Comparison of ENCODE assay signal across 8 cellular contexts in genomic region chr7:130901209-130901783, GRCh38.
DNase-seq lines count a peak whose midpoint lies in the region; ATAC-seq and TF ChIP-seq lines count a peak whose summit lies in the region.

No MANE protein-coding gene starts in this region.

- peak overlapping the region; percentile 7 to 59 for H3K27ac Mint-ChIP-seq in natural killer cell

- H3K9me3 Mint-ChIP-seq in natural killer cell, result no peaks in the 10 kb centered on the region

- intact Hi-C loops in natural killer cell (cut with micrococcal nuclease), result no loop called here

- TF ChIP-seq CTCF in natural killer cell (IDR thresholded peaks at IDR 0.05), result no peak

- H3K27me3 Mint-ChIP-seq in natural killer cell (ENCODE audit: low read depth in 2 of 2), result no peaks in the 10 kb centered on the region

- ATAC-seq in natural killer cell (no peak), GM21737 (IDR thresholded peaks at IDR 0.05; ENCODE audit: unreplicated experiment) (no peak), GM19395 (IDR thresholded peaks at IDR 0.05; ENCODE audit: unreplicated experiment) (no peak)

- DNase-seq in Daoy (ENCODE audit: low read depth), result peak; percentile 98
- peak; percentile 66 for DNase-seq in SK-MEL-5 (ENCODE audit: low read depth, low spot score)
- no peak for DNase-seq in natural killer cell
- DNase-seq in NCI-H1694 treated with DMSO at 0.1 percent for 48 hours (lab: John Stamatoyannopoulos, UW), result no peak
- DNase-seq in activated CD4-positive, alpha-beta T cell treated with anti-CD3 and anti-CD28 coated beads for 1 hour, result no peak

- H3K4me1 Mint-ChIP-seq in natural killer cell, result peaks cover 35 to 48% of the 10 kb centered on the region in 2 donors

- in situ Hi-C loops in SK-MEL-5 (cut with HindIII; ENCODE audit: low pct_unique_long_range_greater_than_20kb, low sequenced_read_pairs), result no loop called here

- no peaks in the 10 kb centered on the region for H3K9me3 ChIP-seq in esophagus (ENCODE audit: control insufficient read depth in 2 of 2, insufficient read depth in 1 of 2, low read depth in 1 of 2, low read length in 1 of 2)

- H3K27me3 ChIP-seq in esophagus (ENCODE audit: control insufficient read depth in 1 of 2, insufficient read depth in 2 of 2, low read length in 2 of 2), result no peaks in the 10 kb centered on the region

- H3K4me1 ChIP-seq in esophagus (ENCODE audit: control insufficient read depth in 2 of 2, insufficient read depth in 2 of 2, low read length in 1 of 2), result peaks cover 4 to 42% of the 10 kb centered on the region in 2 donors

- no peak overlapping the region for H3K4me3 ChIP-seq in esophagus (ENCODE audit: low read depth in 1 of 2, low read length in 2 of 2)

- peak overlapping the region; percentile 77 to 86 for H3K27ac ChIP-seq in esophagus (ENCODE audit: low read depth in 2 of 2, low read length in 1 of 2)

- peaks cover 3 to 10% of the 10 kb centered on the region in 2 donors for H3K36me3 ChIP-seq in esophagus (ENCODE audit: control insufficient read depth in 2 of 2, insufficient read depth in 2 of 2, low read length in 1 of 2)

- WGBS in esophagus, 2 donors, result 23 to 24% methylated on average over 17 of the region's 17 CpGs

- H3K36me3 Mint-ChIP-seq in natural killer cell, result no peaks in the 10 kb centered on the region

- H3K4me3 Mint-ChIP-seq in natural killer cell, result no peak overlapping the region

Comparison
In these comparisons a context has a peak if more than half of its experiments do, and no peak if none do; other contexts are left out.
1. DNase-seq: peak in Daoy (single experiment) and SK-MEL-5 (single experiment); none in natural killer cell (single experiment), NCI-H1694 treated with DMSO at 0.1 percent for 48 hours (single experiment) and activated CD4-positive, alpha-beta T cell treated with anti-CD3 and anti-CD28 coated beads for 1 hour (single experiment).